In genomic region chr5:128579111-128579510, GRCh38 we compare ENCODE assay signal across 20 cellular contexts. TPM values are rescaled to one million over a fixed set of nuclear protein-coding genes. Genes with fewer than 3 reads are reported as not detected.
DNase-seq lines count a peak whose midpoint lies in the region; ATAC-seq and TF ChIP-seq lines count a peak whose summit lies in the region.
"Had no signal": no experiment of that assay in that cellular context is flagged by ENCODE, and none has a peak within 500 bp of the region (broad histone marks: within the 10 kb centered on the region; RNA-seq: fewer than 3 reads in every experiment).

No MANE protein-coding gene starts in this region.

- H3K27me3 Mint-ChIP-seq in Calu3 (ENCODE audit: unreplicated experiment) (no peaks in the 10 kb centered on the region), nephron progenitor cell (ENCODE audit: low read depth, poor library complexity) (no peaks in the 10 kb centered on the region), T-cell (no peaks in the 10 kb centered on the region)
- H3K27me3 Mint-ChIP-seq: activated naive CD8-positive, alpha-beta T cell treated with anti-CD3 and anti-CD28 coated beads for 36 hours; B cell had no signal

- no TSS peak for BruUV-seq in Calu3 (replicated peaks; lab: Mats Ljungman, UMichigan)

- intact Hi-C loops in Calu3 (cut with micrococcal nuclease; ENCODE audit: unreplicated experiment) (no loop called here), left ventricle myocardium superior (cut with micrococcal nuclease) (no loop called here)

- TF ChIP-seq CTCF in Calu3 (IDR thresholded peaks at IDR 0.05; ENCODE audit: unreplicated experiment) (no peak), epithelial cell of esophagus (IDR thresholded peaks at IDR 0.05; ENCODE audit: insufficient read depth, low read depth, low read length, missing control alignments) (no peak), nephron progenitor cell (IDR thresholded peaks at IDR 0.05) (no peak)

- H3K36me3 Mint-ChIP-seq in Calu3 (ENCODE audit: insufficient read depth, unreplicated experiment) (peaks cover 5% of the 10 kb centered on the region), nephron progenitor cell (ENCODE audit: low read depth) (peaks cover 8% of the 10 kb centered on the region), T-cell (no peaks in the 10 kb centered on the region)
- H3K36me3 Mint-ChIP-seq: activated naive CD8-positive, alpha-beta T cell treated with anti-CD3 and anti-CD28 coated beads for 36 hours had no signal

- H3K4me3 ChIP-seq in epithelial cell of esophagus (ENCODE audit: low read length), result no peak overlapping the region
- H3K4me3 ChIP-seq: colonic mucosa, gastroesophageal sphincter, K562, prostate gland, tibial artery had no signal

- ATAC-seq in left ventricle myocardium superior (no peak), T-cell (replicated peaks in 1 of 4) (no peak)
- ATAC-seq: gastroesophageal sphincter, K562, left cardiac atrium had no signal

- CTCF ChIA-PET in Calu3 (lab: Charles Lee), result interaction anchor here (1.3 to 1.4 kb wide), 2 partner anchors 13 to 1015 kb away, joined by 3 to 5 read pairs; no protein-coding TSS in a partner anchor
- CTCF ChIA-PET in T-cell (lab: Charles Lee), result no interaction called here

- H3K9me3 Mint-ChIP-seq in Calu3 (ENCODE audit: low read depth, unreplicated experiment) (peaks cover 7% of the 10 kb centered on the region), nephron progenitor cell (peaks cover 8% of the 10 kb centered on the region), T-cell (peaks cover 0 to 31% (median 8%) of the 10 kb centered on the region in 3 donors)

- H3K4me3 Mint-ChIP-seq in Calu3 (ENCODE audit: low read depth, unreplicated experiment), result no peak overlapping the region
- no peak overlapping the region for H3K4me3 Mint-ChIP-seq in nephron progenitor cell
- no peak overlapping the region for H3K4me3 Mint-ChIP-seq in T-cell
- H3K4me3 Mint-ChIP-seq: activated naive CD8-positive, alpha-beta T cell treated with anti-CD3 and anti-CD28 coated beads for 36 hours; B cell had no signal

- POLR2A ChIA-PET in T-cell (lab: Charles Lee), result no interaction called here

- H3K4me1 Mint-ChIP-seq in Calu3 (ENCODE audit: low read depth, unreplicated experiment) (peaks cover 27% of the 10 kb centered on the region), nephron progenitor cell (no peaks in the 10 kb centered on the region), T-cell (no peaks in the 10 kb centered on the region)
- H3K4me1 Mint-ChIP-seq: activated naive CD8-positive, alpha-beta T cell treated with anti-CD3 and anti-CD28 coated beads for 36 hours; B cell had no signal

- H3K27ac Mint-ChIP-seq in Calu3 (ENCODE audit: unreplicated experiment) (peak overlapping the region; percentile 74), nephron progenitor cell (peak overlapping the region; percentile 9), T-cell (no peak overlapping the region)
- H3K27ac Mint-ChIP-seq: activated naive CD8-positive, alpha-beta T cell treated with anti-CD3 and anti-CD28 coated beads for 36 hours; B cell had no signal

- no peak for DNase-seq in Calu3
- DNase-seq in NCI-H460 (ENCODE audit: extremely low read depth, low read depth), result peak; percentile 47
- peak; percentile 69 for DNase-seq in epithelial cell of esophagus (ENCODE audit: low read depth)
- no peak for DNase-seq in nephron progenitor cell
- no peak for DNase-seq in left ventricle myocardium superior
- no peak for DNase-seq in NCI-H2227 treated with DMSO at 0.1 percent for 48 hours (lab: John Stamatoyannopoulos, UW)
- no peak for DNase-seq in T-cell
- DNase-seq in D341Med (ENCODE audit: low spot score), result no peak
- DNase-seq: activated CD4-positive, alpha-beta T cell treated with anti-CD3 and anti-CD28 coated beads for 48 hours; activated naive CD8-positive, alpha-beta T cell treated with anti-CD3 and anti-CD28 coated beads for 36 hours; colonic mucosa; left cardiac atrium; NCI-H1694 treated with DMSO at 0.1 percent for 48 hours; NCI-H774; tibial artery had no signal

RNA-seq across cellular contexts. Expression of gene FBN2, which starts 41.1 kb away (rescaled TPM):
- total RNA-seq in Calu3 (2022) (0.22 and 0.31 TPM in 2 replicates), left ventricle myocardium superior (10.0 TPM), T-cell (under 1 TPM in 3 of 5 donors, not detected in 2; 0.32 to 0.61 (median 0.36) TPM)
- 29.7 and 29.8 TPM in 2 replicates for total RNA-seq in NCI-H460 (2014; rRNA removed; shearing (Covaris generic))
- polyA plus RNA-seq in NCI-H460 (2014; cell fraction: nucleus; rRNA removed), result 6.5 and 6.9 TPM in 2 replicates
- total RNA-seq: activated naive CD8-positive, alpha-beta T cell treated with anti-CD3 and anti-CD28 coated beads for 36 hours; B cell; T-helper 2 cell treated with Interferon-gamma antibody and Interleukin-4, amounts not matched to agents 100 ng/mL and 5 ng/mL, for 36 hours had no signal

Comparison
In these comparisons a context has a peak if more than half of its experiments do, and no peak if none do; other contexts are left out.
1. DNase-seq: peak in NCI-H460 (single experiment) and epithelial cell of esophagus (single experiment); none in Calu3 (single experiment), nephron progenitor cell (single experiment), left ventricle myocardium superior (single experiment), NCI-H2227 treated with DMSO at 0.1 percent for 48 hours (single experiment), T-cell (0 of 34) and D341Med (single experiment).
2. H3K27ac Mint-ChIP-seq: peak in Calu3 (single experiment) and nephron progenitor cell (single experiment); none in T-cell (0 of 2).